ENCODE assay signal across 2 cellular contexts in genomic region chr19:35118268-35119026, GRCh38.
TF ChIP-seq lines count a peak whose summit lies in the region.

No MANE protein-coding gene starts in this region.

TF ChIP-seq in K562, 482 proteins besides CTCF, POLR2A, EP300 and RAD21:
- TF ChIP-seq ATF2 (CRISPR knock-in tag; IDR thresholded peaks at IDR 0.05) = no peak

TF ChIP-seq in HEK293T, 16 proteins besides CTCF, POLR2A, EP300 and RAD21:
- no peak for TF ChIP-seq FOXK2 (IDR thresholded peaks at IDR 0.05)
TF ChIP-seq in HEK293T: peak in this region for 0.
